8 cellular contexts compared by ENCODE assay signal in the genomic region with DNA sequence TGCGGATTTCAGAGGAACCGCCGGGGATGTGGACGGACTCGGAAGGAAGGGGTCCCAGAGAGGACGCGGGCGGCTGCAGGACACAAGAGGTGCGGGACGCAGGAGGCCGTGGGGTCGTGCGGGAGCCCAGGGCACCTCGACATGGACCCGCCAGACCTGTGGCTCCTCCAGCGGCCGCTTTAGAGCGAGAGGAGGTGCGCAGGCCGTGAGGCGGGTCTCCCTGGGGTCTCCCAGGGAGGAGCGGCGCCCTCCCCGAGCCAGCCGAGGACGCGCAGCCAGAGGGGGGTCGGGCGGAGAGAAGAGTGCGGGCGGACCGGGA. TPM values are rescaled to one million over a fixed set of nuclear protein-coding genes. Genes with fewer than 3 reads are reported as not detected.
DNase-seq lines count a peak whose midpoint lies in the region; ATAC-seq, FAIRE-seq and TF ChIP-seq lines count a peak whose summit lies in the region.

No MANE protein-coding gene starts in this region.

- intact Hi-C loops in endothelial cell of umbilical vein (cut with micrococcal nuclease): loop anchor here (1.0 to 2.0 kb wide), 5 partner anchors 14 to 223 kb away; a partner anchor contains a TSS

- POLR2A ChIA-PET in endothelial cell of umbilical vein (lab: Charles Lee): interaction anchor here (1.0 to 1.1 kb wide), 3 partner anchors 11 to 36 kb away, joined by 3 to 6 read pairs (median 4); a partner anchor contains a TSS

- peak overlapping the region; percentile 85 for H3K4me2 ChIP-seq in endothelial cell of umbilical vein (ENCODE audit: insufficient read depth, low read length)

- peak overlapping the region; percentile 83 for H3K4me3 ChIP-seq in BE2C (ENCODE audit: low read depth, low read length)
- peak overlapping the region; percentile 55 to 94 (median 82) for H3K4me3 ChIP-seq in Peyer's patch
- peak overlapping the region; percentile 58 to 78 (median 73) for H3K4me3 ChIP-seq in endothelial cell of umbilical vein (replicated peaks in 1 of 3; ENCODE audit: insufficient read depth in 1 of 3, low read depth in 1 of 3, low read length in 3 of 3)

- no peaks in the 10 kb centered on the region for H3K79me2 ChIP-seq in endothelial cell of umbilical vein (ENCODE audit: control insufficient read depth, insufficient read depth, low read length)

- dilution Hi-C loops in endothelial cell of umbilical vein (cut with MboI; ENCODE audit: extremely low pct_ligation_motif_present, low sequenced_read_pairs): no loop called here

- TF ChIP-seq CTCF in BE2C (IDR thresholded peaks at IDR 0.05; ENCODE audit: low read depth, low read length) (no peak), Peyer's patch (IDR thresholded peaks at IDR 0.05) (no peak), endothelial cell of umbilical vein (IDR thresholded peaks at IDR 0.05; ENCODE audit: extremely low read depth in 1 of 2, insufficient read depth in 1 of 2, low read depth in 1 of 2, low read length in 2 of 2) (no peak), omental fat pad (IDR thresholded peaks at IDR 0.05) (no peak)

- peak; percentile 24 for FAIRE-seq in endothelial cell of umbilical vein (lab: Jason Lieb, UNC)

- no peak for DNase-seq in BE2C
- peak in 1 of 3 donors; percentile 55 for DNase-seq in Peyer's patch
- no peak for DNase-seq in endothelial cell of umbilical vein (ENCODE audit: low read depth, low spot score)
- no peak for DNase-seq in omental fat pad (ENCODE audit: low spot score)
- DNase-seq in NCI-H345 treated with DMSO at 0.1 percent for 48 hours (lab: John Stamatoyannopoulos, UW; ENCODE audit: unreplicated experiment): no peak
- no peak for DNase-seq in NCI-H345 (lab: John Stamatoyannopoulos, UW)

- peak overlapping the region; percentile 65 for H3K9ac ChIP-seq in endothelial cell of umbilical vein (replicated peaks; ENCODE audit: extremely low read depth, insufficient read depth, low read length)

- ATAC-seq in GM21528 (IDR thresholded peaks at IDR 0.05; ENCODE audit: low FRiP score, unreplicated experiment) (peak; percentile 31), omental fat pad (ENCODE audit: low FRiP score) (peak; percentile 0), HG02610 (IDR thresholded peaks at IDR 0.05; ENCODE audit: unreplicated experiment) (no peak)

- H3K27me3 ChIP-seq in BE2C (no peaks in the 10 kb centered on the region), Peyer's patch (no peaks in the 10 kb centered on the region), endothelial cell of umbilical vein (ENCODE audit: control insufficient read depth in 2 of 2, insufficient read depth in 2 of 2, low read length in 2 of 2) (no peaks in the 10 kb centered on the region)

- TF ChIP-seq POLR2A in Peyer's patch (IDR thresholded peaks at IDR 0.05): no peak
- no peak for TF ChIP-seq POLR2A in endothelial cell of umbilical vein (IDR thresholded peaks at IDR 0.05; ENCODE audit: low read depth, low read length)

- no peaks in the 10 kb centered on the region for H4K20me1 ChIP-seq in endothelial cell of umbilical vein (replicated peaks; ENCODE audit: control insufficient read depth, extremely low read depth, insufficient read depth, low read length)

- CTCF ChIA-PET in endothelial cell of umbilical vein (lab: Charles Lee): interaction anchor here (1.5 to 3.1 kb wide), 4 partner anchors 22 to 66 kb away, joined by 8 to 20 read pairs (median 14); a partner anchor contains a TSS

- H2AFZ ChIP-seq in endothelial cell of umbilical vein (ENCODE audit: low read depth, low read length): peak overlapping the region; percentile 68

- H3K9me3 ChIP-seq in BE2C (no peaks in the 10 kb centered on the region), Peyer's patch (no peaks in the 10 kb centered on the region), endothelial cell of umbilical vein (replicated peaks; ENCODE audit: control insufficient read depth, insufficient read depth, low read length) (no peaks in the 10 kb centered on the region)

- H3K4me1 ChIP-seq in BE2C (peaks cover 5% of the 10 kb centered on the region), Peyer's patch (peaks cover 0 to 15% (median 6%) of the 10 kb centered on the region in 4 donors), endothelial cell of umbilical vein (ENCODE audit: control insufficient read depth, extremely low read depth, insufficient read depth, low read length) (peaks cover 9% of the 10 kb centered on the region)

- H3K9me1 ChIP-seq in endothelial cell of umbilical vein (replicated peaks; ENCODE audit: control insufficient read depth, extremely low read depth, insufficient read depth, low read length): no peaks in the 10 kb centered on the region

- TSS peak; percentile 92 for BruUV-seq in endothelial cell of umbilical vein (replicated peaks; lab: Mats Ljungman, UMichigan)

- H3K27ac ChIP-seq in Peyer's patch (peak overlapping the region; percentile 83 to 96 (median 92)), endothelial cell of umbilical vein (ENCODE audit: insufficient read depth, low read depth, low read length) (peak overlapping the region; percentile 30)

- H3K36me3 ChIP-seq in BE2C (no peaks in the 10 kb centered on the region), Peyer's patch (no peaks in the 10 kb centered on the region), endothelial cell of umbilical vein (ENCODE audit: control insufficient read depth in 2 of 2, extremely low read depth in 1 of 2, insufficient read depth in 2 of 2, low read length in 2 of 2) (no peaks in the 10 kb centered on the region)

TF ChIP-seq in endothelial cell of umbilical vein, 7 proteins besides CTCF, POLR2A, EP300 and RAD21 (continues in another document):
- TF ChIP-seq, protein P1, sequence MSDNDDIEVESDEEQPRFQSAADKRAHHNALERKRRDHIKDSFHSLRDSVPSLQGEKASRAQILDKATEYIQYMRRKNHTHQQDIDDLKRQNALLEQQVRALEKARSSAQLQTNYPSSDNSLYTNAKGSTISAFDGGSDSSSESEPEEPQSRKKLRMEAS (IDR thresholded peaks at IDR 0.05; ENCODE audit: insufficient read depth, insufficient read length): no peak
- TF ChIP-seq POLR2AphosphoS5 (IDR thresholded peaks at IDR 0.05; ENCODE audit: insufficient read depth, low read depth, low read length) (no peak), JUN (IDR thresholded peaks at IDR 0.05; ENCODE audit: borderline replicate concordance, insufficient read depth, insufficient read length, low read depth) (no peak), FOS (IDR thresholded peaks at IDR 0.05; ENCODE audit: borderline replicate concordance, insufficient read depth, low read length) (no peak), EZH2 (IDR thresholded peaks at IDR 0.05; ENCODE audit: borderline replicate concordance, low read depth, low read length, severe bottlenecking) (no peak), MYC (IDR thresholded peaks at IDR 0.05; ENCODE audit: low read depth, low read length) (no peak)

RNA-seq across cellular contexts. Expression of a gene that starts 6.8 kb away (rescaled TPM):
- 30.6 TPM for polyA plus RNA-seq in BE2C (2012; ENCODE audit: insufficient read depth, insufficient read length, low read depth)
- total RNA-seq in Peyer's patch (10 to 100 TPM; 30.1 to 67.4 (median 46.8) TPM), endothelial cell of umbilical vein (51.2 and 51.7 TPM in 2 replicates), omental fat pad (10 to 100 TPM; 14.8 to 45.6 (median 26.6) TPM)
- polyA plus RNA-seq in endothelial cell of umbilical vein: 32.0 and 37.3 TPM in 2 replicates
- 23.0 and 28.7 TPM in 2 replicates for polyA plus RNA-seq in endothelial cell of umbilical vein (2011; cell fraction: cytosol; rRNA removed)
- polyA plus RNA-seq in endothelial cell of umbilical vein (2011; cell fraction: nucleus; rRNA removed): 67.2 and 71.4 TPM in 2 replicates
- 29.5 and 34.1 TPM in 2 replicates for polyA plus RNA-seq in endothelial cell of umbilical vein (2012)
- 13.5 and 16.3 TPM in 2 replicates for polyA minus RNA-seq in endothelial cell of umbilical vein
- polyA minus RNA-seq in endothelial cell of umbilical vein (2011; cell fraction: cytosol; rRNA and poly(A)+ RNA removed): 33.3 TPM
- polyA minus RNA-seq in endothelial cell of umbilical vein (2011; cell fraction: nucleus; rRNA and poly(A)+ RNA removed): 11.1 and 21.3 TPM in 2 replicates

RNA-seq across cellular contexts. Expression of a gene that starts 21.9 kb away (rescaled TPM):
- polyA plus RNA-seq in BE2C (2012; ENCODE audit: insufficient read depth, insufficient read length, low read depth): 79.1 TPM
- total RNA-seq in Peyer's patch: 10 to 100 TPM; 40.8 to 61.3 (median 53.1) TPM
- 18.3 and 24.1 TPM in 2 replicates for total RNA-seq in endothelial cell of umbilical vein
- 34.6 and 45.1 TPM in 2 replicates for polyA plus RNA-seq in endothelial cell of umbilical vein
- polyA plus RNA-seq in endothelial cell of umbilical vein (2011; cell fraction: cytosol; rRNA removed): 21.5 and 38.9 TPM in 2 replicates
- 10.8 and 12.1 TPM in 2 replicates for polyA plus RNA-seq in endothelial cell of umbilical vein (2011; cell fraction: nucleus; rRNA removed)
- 22.9 and 29.6 TPM in 2 replicates for polyA plus RNA-seq in endothelial cell of umbilical vein (2012)
- polyA minus RNA-seq in endothelial cell of umbilical vein: 5.2 and 7.3 TPM in 2 replicates
- 92.6 TPM for polyA minus RNA-seq in endothelial cell of umbilical vein (2011; cell fraction: cytosol; rRNA and poly(A)+ RNA removed)
- 1.4 and 3.6 TPM in 2 replicates for polyA minus RNA-seq in endothelial cell of umbilical vein (2011; cell fraction: nucleus; rRNA and poly(A)+ RNA removed)
- 10 to 100 TPM; 22.1 to 78.7 (median 37.3) TPM for total RNA-seq in omental fat pad

RNA-seq across cellular contexts. Expression of a gene that starts 46.9 kb away (rescaled TPM):
- polyA plus RNA-seq in BE2C (2012; ENCODE audit: insufficient read depth, insufficient read length, low read depth): not detected
- total RNA-seq in Peyer's patch: 1 to 10 TPM in 3 of 4 donors, not detected in 1; 1.4 to 1.9 (median 1.8) TPM
- not detected in 2 replicates for total RNA-seq in endothelial cell of umbilical vein
- not detected in 2 replicates for polyA plus RNA-seq in endothelial cell of umbilical vein
- polyA plus RNA-seq in endothelial cell of umbilical vein (2011; cell fraction: cytosol; rRNA removed): not detected in 2 replicates
- polyA plus RNA-seq in endothelial cell of umbilical vein (2011; cell fraction: nucleus; rRNA removed): not detected in 2 replicates
- not detected in 2 replicates for polyA plus RNA-seq in endothelial cell of umbilical vein (2012)
- polyA minus RNA-seq in endothelial cell of umbilical vein: not detected in 2 replicates
- not detected for polyA minus RNA-seq in endothelial cell of umbilical vein (2011; cell fraction: cytosol; rRNA and poly(A)+ RNA removed)
- not detected in 2 replicates for polyA minus RNA-seq in endothelial cell of umbilical vein (2011; cell fraction: nucleus; rRNA and poly(A)+ RNA removed)
- not detected for total RNA-seq in omental fat pad

RNA-seq across cellular contexts. Expression of a gene that starts 59.2 kb away (rescaled TPM):
- polyA plus RNA-seq in BE2C (2012; ENCODE audit: insufficient read depth, insufficient read length, low read depth): 9.3 TPM
- total RNA-seq in Peyer's patch: 1 to 10 TPM in 1 of 4 donors, under 1 TPM in 1, not detected in 2; 0.40 to 1.6 TPM
- total RNA-seq in endothelial cell of umbilical vein: not detected in 2 replicates
- polyA plus RNA-seq in endothelial cell of umbilical vein: not detected in 2 replicates
- not detected in 2 replicates for polyA plus RNA-seq in endothelial cell of umbilical vein (2011; cell fraction: cytosol; rRNA removed)
- not detected in 2 replicates for polyA plus RNA-seq in endothelial cell of umbilical vein (2011; cell fraction: nucleus; rRNA removed)
- 0.08 TPM in 1 of 2 replicates, not detected in the other for polyA plus RNA-seq in endothelial cell of umbilical vein (2012)
- polyA minus RNA-seq in endothelial cell of umbilical vein: not detected in 2 replicates
- 2.3 TPM for polyA minus RNA-seq in endothelial cell of umbilical vein (2011; cell fraction: cytosol; rRNA and poly(A)+ RNA removed)
- not detected in 2 replicates for polyA minus RNA-seq in endothelial cell of umbilical vein (2011; cell fraction: nucleus; rRNA and poly(A)+ RNA removed)
- total RNA-seq in omental fat pad: not detected
